ENCODE assay signal across 7 cellular contexts in genomic region chr4:109595123-109595522, GRCh38. TPM values are rescaled to one million over a fixed set of nuclear protein-coding genes. Genes with fewer than 3 reads are reported as not detected.
DNase-seq lines count a peak whose midpoint lies in the region; ATAC-seq, FAIRE-seq and TF ChIP-seq lines count a peak whose summit lies in the region.
"Not testable (repeated sequence)": the region's sequence is repeated elsewhere in the genome, so short reads cannot be mapped to it uniquely, and the experiment has no call there.

No MANE protein-coding gene starts in this region.

- in situ Hi-C loops in HepG2 (cut with HindIII; ENCODE audit: extremely low pct_ligation_motif_present, low pct_unique_long_range_greater_than_20kb) = not testable (repeated sequence)

- not testable (repeated sequence) for DNase-seq in A549 (ENCODE audit: low read depth in 1 of 2, low spot score in 1 of 2); CD8-positive, alpha-beta T cell; T-helper 17 cell; astrocyte (ENCODE audit: low read depth); HepG2 (ENCODE audit: low spot score); small intestine
- peak; percentile 52 for DNase-seq in epithelial cell of esophagus (ENCODE audit: low read depth)

- not testable (repeated sequence) for H3K79me2 ChIP-seq in astrocyte (ENCODE audit: insufficient read depth, low read length); HepG2 (ENCODE audit: insufficient read depth, low read length)

- H3K4me1 Mint-ChIP-seq in CD8-positive, alpha-beta T cell (ENCODE audit: low read depth) = peaks cover 48% of the 10 kb centered on the region
- peaks cover 12% of the 10 kb centered on the region for H3K4me1 Mint-ChIP-seq in T-helper 17 cell
- not testable (repeated sequence) for H3K4me1 Mint-ChIP-seq in astrocyte (ENCODE audit: low read depth, unreplicated experiment)

- not testable (repeated sequence) for TF ChIP-seq EP300 in A549 (IDR thresholded peaks at IDR 0.05); HepG2 (IDR thresholded peaks at IDR 0.05; ENCODE audit: low read depth in 2 of 2, low read length in 2 of 2); HepG2 (CRISPR knock-in tag; IDR thresholded peaks at IDR 0.05; ENCODE audit: borderline replicate concordance)

- H3K27me3 ChIP-seq in CD8-positive, alpha-beta T cell (ENCODE audit: insufficient read depth, low read length); astrocyte (ENCODE audit: insufficient read depth, low read length); HepG2 (ENCODE audit: control insufficient read depth in 1 of 2, insufficient read depth in 2 of 2, low read length in 2 of 2); small intestine (ENCODE audit: control insufficient read depth in 2 of 2, insufficient read depth in 2 of 2, low read length in 2 of 2): not testable (repeated sequence)

- H4K20me1 ChIP-seq in astrocyte (ENCODE audit: insufficient read depth, low read length); HepG2 (ENCODE audit: insufficient read depth, low read length): not testable (repeated sequence)

- ATAC-seq in A549; CD8-positive, alpha-beta T cell; T-helper 17 cell; HepG2: not testable (repeated sequence)

- H3K9me3 Mint-ChIP-seq in CD8-positive, alpha-beta T cell; astrocyte (ENCODE audit: unreplicated experiment): not testable (repeated sequence)

- WGBS in A549 (ENCODE audit: missing lambda C conversion rate) = 48% methylated on average over 3 of the region's 3 CpGs
- 22% methylated on average over 3 of the region's 3 CpGs for WGBS in HepG2 (ENCODE audit: low lambda C conversion rate)
- WGBS in small intestine, 3 donors = 20 to 60% (median 44%) methylated on average over 3 of the region's 3 CpGs

- H3K4me3 ChIP-seq in A549; CD8-positive, alpha-beta T cell (ENCODE audit: low read depth, low read length); astrocyte (ENCODE audit: insufficient read depth, low read depth, low read length); epithelial cell of esophagus (ENCODE audit: low read length); HepG2 (replicated peaks in 1 of 3; ENCODE audit: insufficient read depth in 1 of 3, low read depth in 2 of 3, low read length in 3 of 3); small intestine (ENCODE audit: low read depth in 1 of 2, low read length in 2 of 2): not testable (repeated sequence)

- H3K4me3 Mint-ChIP-seq in CD8-positive, alpha-beta T cell; T-helper 17 cell; astrocyte (ENCODE audit: unreplicated experiment): not testable (repeated sequence)

- not testable (repeated sequence) for H3K4me2 ChIP-seq in A549; astrocyte (ENCODE audit: low read length); HepG2 (ENCODE audit: low read depth, low read length)

- H3K36me3 Mint-ChIP-seq in CD8-positive, alpha-beta T cell = peaks cover 23% of the 10 kb centered on the region
- H3K36me3 Mint-ChIP-seq in T-helper 17 cell (ENCODE audit: low read depth); astrocyte (ENCODE audit: low read depth, unreplicated experiment): not testable (repeated sequence)

- H2AFZ ChIP-seq in astrocyte (ENCODE audit: low read depth, low read length); HepG2 (ENCODE audit: low read length): not testable (repeated sequence)

- not testable (repeated sequence) for BruUV-seq in HepG2 (replicated peaks; lab: Mats Ljungman, UMichigan)

- CTCF ChIA-PET in A549 (lab: Yijun Ruan, JAX); CD8-positive, alpha-beta T cell (lab: Charles Lee); HepG2 (lab: Yijun Ruan, JAX; ENCODE audit: low intra/inter-chr PET ratio, low total read pairs): not testable (repeated sequence)

- not testable (repeated sequence) for H3K9ac ChIP-seq in astrocyte (ENCODE audit: low read length); HepG2 (ENCODE audit: insufficient read depth, low read depth, low read length)

- not testable (repeated sequence) for H3K36me3 ChIP-seq in CD8-positive, alpha-beta T cell (ENCODE audit: insufficient read depth, low read length); astrocyte (ENCODE audit: insufficient read depth, low read length); HepG2 (replicated peaks in 1 of 2; ENCODE audit: control insufficient read depth in 1 of 2, insufficient read depth in 2 of 2, low read length in 2 of 2); small intestine (ENCODE audit: control insufficient read depth in 2 of 2, insufficient read depth in 2 of 2, low read length in 2 of 2)

- peak; percentile 49 for FAIRE-seq in A549 (lab: Jason Lieb, UNC)
- FAIRE-seq in astrocyte (lab: Jason Lieb, UNC) = peak; percentile 29
- peak; percentile 30 for FAIRE-seq in HepG2 (lab: Jason Lieb, UNC)
- FAIRE-seq in small intestine (lab: Jason Lieb, UNC) = peak; percentile 59

- POLR2A ChIA-PET in A549 (lab: Yijun Ruan, JAX); CD8-positive, alpha-beta T cell (lab: Charles Lee); HepG2 (lab: Yijun Ruan, JAX): not testable (repeated sequence)

- not testable (repeated sequence) for H3K9me3 ChIP-seq in A549; CD8-positive, alpha-beta T cell (ENCODE audit: low read length); T-helper 17 cell (ENCODE audit: control insufficient read depth, low read length, poor library complexity, severe bottlenecking); astrocyte (ENCODE audit: insufficient read depth, low read depth, low read length); HepG2 (ENCODE audit: low read length); small intestine (ENCODE audit: control insufficient read depth, low read depth)

- H3K27me3 Mint-ChIP-seq in CD8-positive, alpha-beta T cell (ENCODE audit: low read depth); T-helper 17 cell; astrocyte (ENCODE audit: low read depth, unreplicated experiment): not testable (repeated sequence)

- not testable (repeated sequence) for TF ChIP-seq CTCF in A549 (IDR thresholded peaks at IDR 0.05); CD8-positive, alpha-beta T cell (IDR thresholded peaks at IDR 0.05); astrocyte (IDR thresholded peaks at IDR 0.05; ENCODE audit: insufficient read depth, low read depth, low read length); epithelial cell of esophagus (IDR thresholded peaks at IDR 0.05; ENCODE audit: insufficient read depth, low read depth, low read length, missing control alignments); HepG2 (CRISPR knock-in tag; IDR thresholded peaks at IDR 0.05)

- H3K27ac ChIP-seq in A549; CD8-positive, alpha-beta T cell (ENCODE audit: low read depth, low read length); astrocyte (ENCODE audit: low read depth, low read length); HepG2 (ENCODE audit: extremely low read length, insufficient read depth, low read length); small intestine (ENCODE audit: low read depth in 1 of 2, low read length in 1 of 2): not testable (repeated sequence)

- H3K4me1 ChIP-seq in A549; astrocyte (ENCODE audit: insufficient read depth, low read length); HepG2 (ENCODE audit: insufficient read depth, low read length); small intestine (ENCODE audit: control insufficient read depth in 2 of 2, insufficient read depth in 1 of 2, low read depth in 1 of 2, low read length in 1 of 2): not testable (repeated sequence)
- H3K4me1 ChIP-seq in CD8-positive, alpha-beta T cell (ENCODE audit: insufficient read depth, low read length) = peaks cover 28% of the 10 kb centered on the region

- intact Hi-C loops in CD8-positive, alpha-beta T cell (cut with DNase I, micrococcal nuclease); HepG2 (cut with micrococcal nuclease; ENCODE audit: unreplicated experiment): not testable (repeated sequence)

- peak overlapping the region; percentile 69 for H3K27ac Mint-ChIP-seq in CD8-positive, alpha-beta T cell
- H3K27ac Mint-ChIP-seq in T-helper 17 cell = peak overlapping the region; percentile 4
- H3K27ac Mint-ChIP-seq in astrocyte (ENCODE audit: unreplicated experiment) = not testable (repeated sequence)

- not testable (repeated sequence) for TF ChIP-seq POLR2A in A549 (IDR thresholded peaks at IDR 0.05; ENCODE audit: low read length); HepG2 (IDR thresholded peaks at IDR 0.05; ENCODE audit: insufficient read depth in 1 of 2, low read depth in 2 of 2, low read length in 2 of 2)

- TF ChIP-seq RAD21 in A549 (conservative IDR thresholded peaks at IDR 0.05 in 1 of 2, IDR thresholded peaks at IDR 0.05 in 1 of 2); HepG2 (CRISPR knock-in tag; IDR thresholded peaks at IDR 0.05): not testable (repeated sequence)

RNA-seq across cellular contexts. Expression of gene MCUB, which starts 35.1 kb away (rescaled TPM):
- polyA plus RNA-seq in A549 (2011; rRNA removed) = 18.0 and 21.9 TPM in 2 replicates
- polyA plus RNA-seq in A549 (2012; cell fraction: cytosol; rRNA removed) = 38.6 and 41.2 TPM in 2 replicates
- polyA plus RNA-seq in A549 (2012; cell fraction: nucleus; rRNA removed) = 22.2 and 22.9 TPM in 2 replicates
- 14.3 to 15.2 TPM (median 14.6 TPM) in 3 replicates for polyA plus RNA-seq in A549 (2017; fragmentation: RNase III; extraction: RNeasy Plus Mini Kit Qiagen cat#74134 plus additional on column Dnase treatment)
- polyA minus RNA-seq in A549 (2011; rRNA and poly(A)+ RNA removed) = 7.1 and 9.7 TPM in 2 replicates
- total RNA-seq in CD8-positive, alpha-beta T cell = 10 to 100 TPM; 84.3 to 91.9 TPM
- 10 to 100 TPM; 81.0 to 90.0 TPM for total RNA-seq in T-helper 17 cell
- 11.2 and 12.6 TPM in 2 replicates for total RNA-seq in astrocyte
- 0.95 and 1.4 TPM in 2 replicates for total RNA-seq in HepG2 (2016; rRNA removed; fragmentation: Illumina TruSeq; extraction: Trizol)
- total RNA-seq in HepG2 (2016; cell fraction: cytosol; rRNA removed; fragmentation: Illumina TruSeq; extraction: Trizol; ENCODE audit: low read depth) = 0.91 and 1.7 TPM in 2 replicates
- 0.58 and 0.73 TPM in 2 replicates for total RNA-seq in HepG2 (2016; cell fraction: insoluble cytoplasmic fraction; rRNA removed; fragmentation: Illumina TruSeq; extraction: Trizol)
- total RNA-seq in HepG2 (2016; cell fraction: membrane; rRNA removed; fragmentation: Illumina TruSeq; extraction: Trizol) = 1.9 and 2.2 TPM in 2 replicates
- 1.3 and 2.3 TPM in 2 replicates for total RNA-seq in HepG2 (2016; cell fraction: nucleus; rRNA removed; fragmentation: Illumina TruSeq; extraction: Trizol)
- 1.7 and 2.2 TPM in 2 replicates for polyA plus RNA-seq in HepG2 (2011; rRNA removed)
- polyA plus RNA-seq in HepG2 (2011; cell fraction: cytosol; rRNA removed) = 1.6 and 2.5 TPM in 2 replicates
- 2.4 and 2.7 TPM in 2 replicates for polyA plus RNA-seq in HepG2 (2011; cell fraction: nucleus; rRNA removed)
- polyA plus RNA-seq in HepG2 (2012) = 0.73 and 0.87 TPM in 2 replicates
- 2.0 and 2.2 TPM in 2 replicates for polyA plus RNA-seq in HepG2 (2016; cell fraction: cytosol; fragmentation: Illumina TruSeq; extraction: Trizol; ENCODE audit: low read depth)
- polyA plus RNA-seq in HepG2 (2016; cell fraction: insoluble cytoplasmic fraction; fragmentation: Illumina TruSeq; extraction: Trizol; ENCODE audit: low read depth) = 0.76 and 1.8 TPM in 2 replicates
- polyA plus RNA-seq in HepG2 (2016; cell fraction: membrane; fragmentation: Illumina TruSeq; extraction: Trizol; ENCODE audit: low read depth) = 1.1 and 1.5 TPM in 2 replicates
- polyA plus RNA-seq in HepG2 (2016; cell fraction: nucleus; fragmentation: Illumina TruSeq; extraction: Trizol; ENCODE audit: insufficient read depth, low read depth) = 1.5 and 1.9 TPM in 2 replicates
- polyA minus RNA-seq in HepG2 (2011; rRNA and poly(A)+ RNA removed; ENCODE audit: low replicate concordance) = 2.3 and 5.6 TPM in 2 replicates
- polyA minus RNA-seq in HepG2 (2011; cell fraction: cytosol; rRNA and poly(A)+ RNA removed) = 1.2 and 2.8 TPM in 2 replicates
- polyA minus RNA-seq in HepG2 (2011; cell fraction: nucleus; rRNA and poly(A)+ RNA removed) = 1.5 and 2.4 TPM in 2 replicates
- polyA plus RNA-seq in small intestine = 10 to 100 TPM in 1 of 3 donors, 1 to 10 TPM in 2; 2.2 to 12.8 (median 3.5) TPM
